ENCODE assay signal across 16 cellular contexts in genomic region chr3:194731496-194732073, GRCh38.
"Had no signal": no experiment of that assay in that cellular context is flagged by ENCODE, and none has a peak within 500 bp of the region (broad histone marks: within the 10 kb centered on the region; RNA-seq: fewer than 3 reads in every experiment).

No MANE protein-coding gene starts in this region.

- H3K4me3 ChIP-seq: heart right ventricle, mucosa of descending colon, right atrium auricular region, skin epidermis had no signal

- DNase-seq: activated CD4-positive, alpha-beta T cell treated with anti-CD3 and anti-CD28 coated beads, Interleukin-2, amount 50 U/mL, for 48 hours; activated CD4-positive, CD25-positive, alpha-beta regulatory T cell treated with anti-CD3 and anti-CD28 coated beads, Interleukin-2, amount 50 U/mL, for 72 hours; activated CD8-positive, alpha-beta memory T cell treated with anti-CD3 and anti-CD28 coated beads, Interleukin-2, amount 10 ng/mL, durations not matched to agents 7 days and 5 days; activated gamma-delta T cell; activated T-cell treated with anti-CD3 and anti-CD28 coated beads, Interleukin-2, amount 50 U/mL, for 4 hours; amygdala; cortex of kidney; effector CD8-positive, alpha-beta T cell; foreskin melanocyte; heart right ventricle; mucosa of descending colon; naive thymus-derived CD8-positive, alpha-beta T cell had no signal

- H3K27ac ChIP-seq: heart right ventricle, neutrophil, right atrium auricular region, skin epidermis had no signal

- H3K4me1 ChIP-seq: right atrium auricular region had no signal

- H3K36me3 ChIP-seq: heart right ventricle, neutrophil, right atrium auricular region had no signal

- H3K9me3 ChIP-seq: mucosa of descending colon had no signal

- ATAC-seq: activated CD8-positive, alpha-beta memory T cell treated with anti-CD3 and anti-CD28 coated beads, Interleukin-2, amount 10 ng/mL, durations not matched to agents 7 days and 5 days; activated T-cell treated with anti-CD3 and anti-CD28 coated beads, Interleukin-2, amount 50 U/mL, for 4 hours; heart right ventricle; left lobe of liver; mucosa of descending colon; naive thymus-derived CD8-positive, alpha-beta T cell had no signal

- H3K27me3 ChIP-seq: neutrophil, right atrium auricular region had no signal
